In genomic region chr20:52972965-52973819, GRCh38 we compare ENCODE assay signal across 8 cellular contexts. TPM values are rescaled to one million over a fixed set of nuclear protein-coding genes. Genes with fewer than 3 reads are reported as not detected.
DNase-seq lines count a peak whose midpoint lies in the region; ATAC-seq and TF ChIP-seq lines count a peak whose summit lies in the region.

No MANE protein-coding gene starts in this region.

- H3K27ac Mint-ChIP-seq in activated CD4-positive, alpha-beta memory T cell treated with anti-CD3 and anti-CD28 coated beads, Interleukin-2, amount 10 ng/mL, durations not matched to agents 7 days and 5 days: peak overlapping the region; percentile 73

- H3K27me3 ChIP-seq in esophagus squamous epithelium (peaks cover 0 to 23% (median 0%) of the 10 kb centered on the region in 4 donors), neuronal stem cell (ENCODE audit: control insufficient read depth in 3 of 3, insufficient read depth in 3 of 3, low read depth in 1 of 3, low read length in 3 of 3) (peaks cover 0 to 12% (median 0%) of the 10 kb centered on the region in 3 experiments)

- peak overlapping the region; percentile 93 for H2BK5ac ChIP-seq in neuronal stem cell (ENCODE audit: low read length)

- H2BK15ac ChIP-seq in neuronal stem cell (ENCODE audit: low read length): peak overlapping the region; percentile 18

- no peak overlapping the region for H2BK120ac ChIP-seq in neuronal stem cell (ENCODE audit: low read depth, low read length)

- TF ChIP-seq CTCF in esophagus squamous epithelium (IDR thresholded peaks at IDR 0.05): no peak

- TF ChIP-seq POLR2A in esophagus squamous epithelium (IDR thresholded peaks at IDR 0.05): peak in 1 of 4 donors; percentile 19

- H2AFZ ChIP-seq in neuronal stem cell (ENCODE audit: low read length): peak overlapping the region; percentile 73

- H3K36me3 ChIP-seq in esophagus squamous epithelium (no peaks in the 10 kb centered on the region), neuronal stem cell (replicated peaks in 1 of 2; ENCODE audit: control insufficient read depth in 2 of 2, insufficient read depth in 2 of 2, low read length in 2 of 2) (no peaks in the 10 kb centered on the region)

- 1 to 3% methylated on average over 19 to 36 of the region's 39 CpGs for WGBS in esophagus squamous epithelium, 2 donors
- WGBS in neuronal stem cell (ENCODE audit: extremely low coverage in 2 of 2, insufficient read length in 2 of 2, insufficient replicate concordance in 1 of 2), 2 donors: no CpG with 5 or more reads among the region's 39 CpGs

- peak overlapping the region; percentile 82 for H3K4me2 ChIP-seq in neuronal stem cell (ENCODE audit: insufficient read depth, low read length, poor library complexity, severe bottlenecking)

- peak overlapping the region; percentile 97 for H3K4me3 Mint-ChIP-seq in activated CD4-positive, alpha-beta memory T cell treated with anti-CD3 and anti-CD28 coated beads, Interleukin-2, amount 10 ng/mL, durations not matched to agents 7 days and 5 days

- H3K4ac ChIP-seq in neuronal stem cell (ENCODE audit: low read length): no peak overlapping the region

- no peak overlapping the region for H4K8ac ChIP-seq in neuronal stem cell (ENCODE audit: low read depth, low read length)

- CTCF ChIA-PET in activated CD4-positive, alpha-beta memory T cell treated with anti-CD3 and anti-CD28 coated beads, Interleukin-2, amount 10 ng/mL, durations not matched to agents 7 days and 5 days (lab: Charles Lee): interaction anchor here (1.4 kb wide), 1 partner anchor 235 kb away, joined by 5 read pairs; no protein-coding TSS in a partner anchor

- H2BK12ac ChIP-seq in neuronal stem cell (ENCODE audit: low read length): no peak overlapping the region

- H3K9ac ChIP-seq in neuronal stem cell (ENCODE audit: low read depth, low read length, poor library complexity): peak overlapping the region; percentile 88

- peak overlapping the region; percentile 92 for H3K18ac ChIP-seq in neuronal stem cell (ENCODE audit: low read length)

- DNase-seq in HuH-7.5 (ENCODE audit: low spot score): peak; percentile 34
- peak; percentile 32 for DNase-seq in activated CD4-positive, alpha-beta memory T cell treated with anti-CD3 and anti-CD28 coated beads, Interleukin-2, amount 10 ng/mL, durations not matched to agents 7 days and 5 days
- no peak for DNase-seq in esophagus squamous epithelium (lab: John Stamatoyannopoulos, UW)
- no peak for DNase-seq in neuronal stem cell (ENCODE audit: low spot score)
- DNase-seq in EL: no peak
- no peak for DNase-seq in DMS53 (lab: John Stamatoyannopoulos, UW)

- no peaks in the 10 kb centered on the region for H3K36me3 Mint-ChIP-seq in activated CD4-positive, alpha-beta memory T cell treated with anti-CD3 and anti-CD28 coated beads, Interleukin-2, amount 10 ng/mL, durations not matched to agents 7 days and 5 days (ENCODE audit: low read depth)

- POLR2A ChIA-PET in activated CD4-positive, alpha-beta memory T cell treated with anti-CD3 and anti-CD28 coated beads, Interleukin-2, amount 10 ng/mL, durations not matched to agents 7 days and 5 days (lab: Charles Lee): interaction anchor here (0.7 to 1.8 kb wide), 7 partner anchors 11 to 662 kb away, joined by 3 to 13 read pairs (median 3); no protein-coding TSS in a partner anchor

- no peaks in the 10 kb centered on the region for H3K79me1 ChIP-seq in neuronal stem cell (ENCODE audit: low read depth, low read length)

- intact Hi-C loops in esophagus squamous epithelium (cut with DNase I): no loop called here

- H3K23ac ChIP-seq in neuronal stem cell (ENCODE audit: low read depth, low read length, poor library complexity): peak overlapping the region; percentile 57

- H3K4me1 Mint-ChIP-seq in activated CD4-positive, alpha-beta memory T cell treated with anti-CD3 and anti-CD28 coated beads, Interleukin-2, amount 10 ng/mL, durations not matched to agents 7 days and 5 days: peaks cover 46% of the 10 kb centered on the region

- peaks cover 26% of the 10 kb centered on the region for H3K27me3 Mint-ChIP-seq in activated CD4-positive, alpha-beta memory T cell treated with anti-CD3 and anti-CD28 coated beads, Interleukin-2, amount 10 ng/mL, durations not matched to agents 7 days and 5 days

- no peaks in the 10 kb centered on the region for H3K9me3 ChIP-seq in esophagus squamous epithelium
- H3K9me3 ChIP-seq in neuronal stem cell (replicated peaks in 1 of 2; ENCODE audit: control insufficient read depth in 2 of 2, insufficient read depth in 1 of 2, low read depth in 1 of 2, low read length in 2 of 2): no peaks in the 10 kb centered on the region

- H3K9me3 Mint-ChIP-seq in activated CD4-positive, alpha-beta memory T cell treated with anti-CD3 and anti-CD28 coated beads, Interleukin-2, amount 10 ng/mL, durations not matched to agents 7 days and 5 days: no peaks in the 10 kb centered on the region

- ATAC-seq in GM18861 (IDR thresholded peaks at IDR 0.05; ENCODE audit: unreplicated experiment) (no peak), GM21381 (IDR thresholded peaks at IDR 0.05; ENCODE audit: unreplicated experiment) (no peak)

- peaks cover 0 to 35% (median 3%) of the 10 kb centered on the region in 3 donors for H3K4me1 ChIP-seq in esophagus squamous epithelium
- peaks cover 6 to 9% of the 10 kb centered on the region in 2 donors for H3K4me1 ChIP-seq in neuronal stem cell (ENCODE audit: control insufficient read depth in 2 of 2, insufficient read depth in 1 of 2, low read depth in 1 of 2, low read length in 2 of 2)

- peak overlapping the region; percentile 46 for H2AK5ac ChIP-seq in neuronal stem cell (ENCODE audit: low read depth, low read length)

- peak overlapping the region; percentile 7 for H4K91ac ChIP-seq in neuronal stem cell (ENCODE audit: low read depth, low read length, poor library complexity)

- H3K4me3 ChIP-seq in esophagus squamous epithelium (peak overlapping the region; percentile 53 to 80 (median 60)), neuronal stem cell (ENCODE audit: low read length in 2 of 2) (peak overlapping the region; percentile 56 to 93)

- H3K27ac ChIP-seq in esophagus squamous epithelium (peak overlapping the region; percentile 81 to 91 (median 84)), neuronal stem cell (replicated peaks; ENCODE audit: low read length) (no peak overlapping the region)

- H3K14ac ChIP-seq in neuronal stem cell (ENCODE audit: low read length): no peak overlapping the region

RNA-seq across cellular contexts. Expression of gene TSHZ2, which starts 1.0 kb away (rescaled TPM):
- 1 to 10 TPM; 5.4 to 7.1 TPM for total RNA-seq in activated CD4-positive, alpha-beta memory T cell treated with anti-CD3 and anti-CD28 coated beads, Interleukin-2, amount 10 ng/mL, durations not matched to agents 7 days and 5 days
- 10 to 100 TPM in 3 of 4 donors, 1 to 10 TPM in 1; 4.7 to 22.0 (median 12.9) TPM for total RNA-seq in esophagus squamous epithelium
- 10.3 TPM for polyA plus RNA-seq in neuronal stem cell (2013, experiment 1 of 2)
- 10.9 TPM for polyA plus RNA-seq in neuronal stem cell (2013, experiment 2 of 2)

Comparison
In these comparisons a context has a peak if more than half of its experiments do, and no peak if none do; other contexts are left out.
1. DNase-seq: peak in HuH-7.5 (single experiment) and activated CD4-positive, alpha-beta memory T cell treated with anti-CD3 and anti-CD28 coated beads, Interleukin-2, amount 10 ng/mL, durations not matched to agents 7 days and 5 days (single experiment); none in esophagus squamous epithelium (single experiment), neuronal stem cell (single experiment), EL (single experiment) and DMS53 (single experiment).